19 cellular contexts compared by ENCODE assay signal in the genomic region with DNA sequence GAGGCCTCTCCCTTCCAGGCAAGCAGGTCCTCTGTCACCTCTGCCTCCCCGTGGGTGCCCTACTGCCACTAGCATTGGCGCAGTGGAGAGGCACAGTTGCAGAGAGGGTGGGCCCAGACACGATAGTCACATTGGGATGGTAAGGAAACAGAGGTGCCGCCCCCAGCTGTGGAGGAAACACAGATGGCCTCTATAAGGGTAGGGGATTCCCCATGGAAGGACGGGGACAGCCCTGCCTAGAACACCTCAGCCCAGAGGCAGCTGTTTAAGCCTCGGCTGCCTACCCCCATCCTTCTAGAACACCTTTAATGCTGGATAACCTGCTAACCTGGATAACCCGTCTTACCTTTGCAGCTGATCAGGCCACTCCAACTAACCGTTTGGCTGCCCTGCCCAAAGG.
"Had no signal": no experiment of that assay in that cellular context is flagged by ENCODE, and none has a peak within 500 bp of the region (broad histone marks: within the 10 kb centered on the region; RNA-seq: fewer than 3 reads in every experiment).

No MANE protein-coding gene starts in this region.

- H3K4me3 Mint-ChIP-seq: activated naive CD8-positive, alpha-beta T cell; activated T-cell treated with anti-CD3 and anti-CD28 coated beads, Interleukin-2, amount 50 U/mL, for 24 hours; brain; natural killer cell had no signal

- H3K9me3 ChIP-seq: colonic mucosa, right atrium auricular region, stomach, thoracic aorta had no signal

- H3K4me3 ChIP-seq: colonic mucosa, right atrium auricular region, stomach, thoracic aorta had no signal

- ATAC-seq: esophagus mucosa had no signal

- H3K36me3 Mint-ChIP-seq: activated naive CD8-positive, alpha-beta T cell; natural killer cell had no signal

- H3K4me1 Mint-ChIP-seq: brain, natural killer cell had no signal

- H3K4me1 ChIP-seq: colonic mucosa had no signal

- H3K27ac ChIP-seq: colonic mucosa, right atrium auricular region, stomach, thoracic aorta had no signal

- H3K36me3 ChIP-seq: colonic mucosa, thoracic aorta had no signal

- H3K27ac Mint-ChIP-seq: activated naive CD8-positive, alpha-beta T cell; activated T-cell treated with anti-CD3 and anti-CD28 coated beads, Interleukin-2, amount 50 U/mL, for 24 hours; brain; natural killer cell had no signal

- DNase-seq: activated CD4-positive, CD25-positive, alpha-beta regulatory T cell; activated T-cell treated with anti-CD3 and anti-CD28 coated beads, Interleukin-2, amount 50 U/mL, for 24 hours; central memory CD4-positive, alpha-beta T cell; colonic mucosa; hippocampal formation; left ventricle myocardium superior; mesenchymal stem cell; natural killer cell; nucleus accumbens; stimulated activated CD4-positive, alpha-beta T cell treated with anti-CD3 and anti-CD28 coated beads, Interleukin-15, amount 100 ng/mL, for 24 hours; stimulated activated CD4-positive, alpha-beta T cell treated with anti-CD3 and anti-CD28 coated beads, Interleukin-4, amount 100 ng/mL, for 1 hour; stimulated activated CD8-positive, alpha-beta memory T cell treated with anti-CD3 and anti-CD28 coated beads, Interleukin-4, amount 100 ng/mL, for 48 hours; stomach; T-helper 2 cell had no signal

- H3K9me3 Mint-ChIP-seq: activated T-cell treated with anti-CD3 and anti-CD28 coated beads, Interleukin-2, amount 50 U/mL, for 24 hours; brain; natural killer cell had no signal

- H3K27me3 ChIP-seq: colonic mucosa, right atrium auricular region had no signal
